Comparison of ENCODE assay signal across 8 cellular contexts in the genomic region with DNA sequence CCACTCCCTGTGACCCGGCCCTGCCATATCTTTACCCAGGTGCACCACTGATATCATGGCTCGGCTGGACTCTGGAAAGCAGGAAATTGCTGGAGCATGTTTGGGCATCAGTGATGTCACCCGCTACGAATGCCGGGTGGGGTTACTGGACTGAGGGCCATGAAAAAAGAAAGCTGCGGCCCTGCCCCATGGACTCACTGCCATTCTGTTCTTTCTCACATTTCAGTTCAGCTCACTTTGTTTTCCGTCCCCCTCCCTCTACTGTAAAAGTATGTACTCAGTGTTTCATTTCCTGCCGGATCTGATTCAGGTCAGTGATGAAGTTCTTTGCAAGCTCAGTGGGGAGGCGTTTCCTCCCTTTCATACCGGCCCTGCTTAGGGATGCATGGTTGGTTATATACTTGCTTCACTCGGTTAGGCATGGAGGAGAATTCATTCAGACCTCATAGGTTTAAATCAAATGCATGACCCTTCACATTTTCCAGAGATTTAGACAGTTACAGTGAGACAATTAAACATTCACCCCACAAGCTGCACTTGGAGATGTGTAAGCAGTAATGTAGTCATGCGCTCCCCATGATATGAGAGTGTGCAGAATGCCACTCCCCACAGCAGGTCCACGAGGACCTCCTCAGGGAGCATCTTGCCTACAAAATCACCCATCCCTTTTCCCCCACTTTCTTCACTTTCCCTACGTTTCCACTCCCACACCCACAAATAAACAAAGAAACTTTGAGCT.
DNase-seq lines count a peak whose midpoint lies in the region; ATAC-seq, FAIRE-seq and TF ChIP-seq lines count a peak whose summit lies in the region.
"Not testable (repeated sequence)": the region's sequence is repeated elsewhere in the genome, so short reads cannot be mapped to it uniquely, and the experiment has no call there.

No MANE protein-coding gene starts in this region.

- peaks cover 71% of the 10 kb centered on the region for H3K27me3 ChIP-seq in GM23338 (ENCODE audit: insufficient read depth)
- H3K27me3 ChIP-seq in PC-9 (ENCODE audit: insufficient read depth, low read depth); gastrocnemius medialis: not testable (repeated sequence)

- not testable (repeated sequence) for H3K9me3 Mint-ChIP-seq in GM23338

- H3K36me3 Mint-ChIP-seq in GM23338 (ENCODE audit: low read depth) = not testable (repeated sequence)

- not testable (repeated sequence) for H3K4me1 Mint-ChIP-seq in GM23338

- H3K27ac Mint-ChIP-seq in GM23338 = not testable (repeated sequence)

- not testable (repeated sequence) for TF ChIP-seq CTCF in A549 (IDR thresholded peaks at IDR 0.05); GM23338 (conservative IDR thresholded peaks at IDR 0.05; ENCODE audit: low read depth in 2 of 2); PC-9 (conservative IDR thresholded peaks at IDR 0.05); gastrocnemius medialis (IDR thresholded peaks at IDR 0.05 in 4 of 5, conservative IDR thresholded peaks at IDR 0.05 in 1 of 5)

- BruUV-seq in PC-9 (replicated peaks; lab: Mats Ljungman, UMichigan) = not testable (repeated sequence)

- TF ChIP-seq EP300 in A549 (IDR thresholded peaks at IDR 0.05) = not testable (repeated sequence)

- ATAC-seq in A549; GM23338; Right ventricle myocardium superior (ENCODE audit: poor library complexity); gastrocnemius medialis: not testable (repeated sequence)

- not testable (repeated sequence) for H3K36me3 ChIP-seq in GM23338 (ENCODE audit: insufficient read depth); PC-9 (ENCODE audit: low read depth); gastrocnemius medialis

- in situ Hi-C loops in gastrocnemius medialis (cut with MboI; ENCODE audit: low sequenced_read_pairs in 4 of 4) = not testable (repeated sequence)

- H3K9me3 ChIP-seq in A549; PC-9 (ENCODE audit: insufficient read depth, low read depth); gastrocnemius medialis: not testable (repeated sequence)

- not testable (repeated sequence) for H2AFZ ChIP-seq in GM23338, PC-9

- POLR2A ChIA-PET in A549 (lab: Yijun Ruan, JAX); PC-9 (lab: Charles Lee; ENCODE audit: unreplicated experiment): not testable (repeated sequence)

- TF ChIP-seq POLR2A in A549 (IDR thresholded peaks at IDR 0.05; ENCODE audit: low read length); gastrocnemius medialis (IDR thresholded peaks at IDR 0.05): not testable (repeated sequence)

- H3K27ac ChIP-seq in A549 (peak overlapping the region; percentile 56 to 75), PC-9 (peak overlapping the region; percentile 88), gastrocnemius medialis (peak overlapping the region; percentile 29 to 70 (median 65))
- not testable (repeated sequence) for H3K27ac ChIP-seq in GM23338 (ENCODE audit: low read depth)

- H3K4me3 ChIP-seq in A549, GM23338, PC-9, gastrocnemius medialis: not testable (repeated sequence)

- not testable (repeated sequence) for H3F3A ChIP-seq in GM23338 (replicated peaks; ENCODE audit: low read depth); PC-9 (ENCODE audit: insufficient read depth, low read depth)

- FAIRE-seq in A549 (lab: Jason Lieb, UNC) = not testable (repeated sequence)

- 12% methylated on average over 11 of the region's 14 CpGs for WGBS in A549 (ENCODE audit: missing lambda C conversion rate)

- H3K4me1 ChIP-seq in A549; GM23338 (ENCODE audit: insufficient read depth); gastrocnemius medialis: not testable (repeated sequence)
- H3K4me1 ChIP-seq in PC-9 (replicated peaks; ENCODE audit: insufficient read depth) = peaks cover 24% of the 10 kb centered on the region

- TF ChIP-seq RAD21 in A549 (conservative IDR thresholded peaks at IDR 0.05 in 1 of 2, IDR thresholded peaks at IDR 0.05 in 1 of 2) = not testable (repeated sequence)

- not testable (repeated sequence) for H4K20me1 ChIP-seq in GM23338 (replicated peaks; ENCODE audit: insufficient read depth); PC-9 (ENCODE audit: insufficient read depth)

- not testable (repeated sequence) for H3K4me3 Mint-ChIP-seq in GM23338

- DNase-seq in A549 (ENCODE audit: low read depth in 1 of 2, low spot score in 1 of 2) (peak in 1 of 2 experiments; percentile 73), GM23338 (ENCODE audit: low spot score) (peak; percentile 5), PC-9 (peak; percentile 86 to 93), cerebellar cortex (ENCODE audit: low spot score) (peak; percentile 34), Right ventricle myocardium superior (peak; percentile 53), mesenteric fat pad (ENCODE audit: low spot score) (peak; percentile 88), gastrocnemius medialis (peak; percentile 4 to 23)
- peak; percentile 34 to 44 for DNase-seq in activated T-cell treated with anti-CD3 and anti-CD28 coated beads, Interleukin-2, amount 50 U/mL, for 48 hours

- H3K9me2 ChIP-seq in GM23338 (ENCODE audit: insufficient read depth); PC-9 (ENCODE audit: insufficient read depth): not testable (repeated sequence)

- H3K27me3 Mint-ChIP-seq in GM23338 (ENCODE audit: insufficient read depth, low read depth, poor library complexity) = not testable (repeated sequence)

- CTCF ChIA-PET in A549 (lab: Yijun Ruan, JAX); PC-9 (lab: Charles Lee): not testable (repeated sequence)

- not testable (repeated sequence) for H3K79me2 ChIP-seq in GM23338 (replicated peaks; ENCODE audit: insufficient read depth); PC-9 (ENCODE audit: low read depth)

- peak overlapping the region; percentile 54 for H3K4me2 ChIP-seq in A549
- not testable (repeated sequence) for H3K4me2 ChIP-seq in GM23338
- peak overlapping the region; percentile 55 for H3K4me2 ChIP-seq in PC-9

- intact Hi-C loops in PC-9 (cut with micrococcal nuclease; ENCODE audit: unreplicated experiment); Right ventricle myocardium superior (cut with DNase I); gastrocnemius medialis (cut with DNase I; ENCODE audit: low total_unique reads): not testable (repeated sequence)
